Comparison of ENCODE assay signal across 1 cellular context in the genomic region with DNA sequence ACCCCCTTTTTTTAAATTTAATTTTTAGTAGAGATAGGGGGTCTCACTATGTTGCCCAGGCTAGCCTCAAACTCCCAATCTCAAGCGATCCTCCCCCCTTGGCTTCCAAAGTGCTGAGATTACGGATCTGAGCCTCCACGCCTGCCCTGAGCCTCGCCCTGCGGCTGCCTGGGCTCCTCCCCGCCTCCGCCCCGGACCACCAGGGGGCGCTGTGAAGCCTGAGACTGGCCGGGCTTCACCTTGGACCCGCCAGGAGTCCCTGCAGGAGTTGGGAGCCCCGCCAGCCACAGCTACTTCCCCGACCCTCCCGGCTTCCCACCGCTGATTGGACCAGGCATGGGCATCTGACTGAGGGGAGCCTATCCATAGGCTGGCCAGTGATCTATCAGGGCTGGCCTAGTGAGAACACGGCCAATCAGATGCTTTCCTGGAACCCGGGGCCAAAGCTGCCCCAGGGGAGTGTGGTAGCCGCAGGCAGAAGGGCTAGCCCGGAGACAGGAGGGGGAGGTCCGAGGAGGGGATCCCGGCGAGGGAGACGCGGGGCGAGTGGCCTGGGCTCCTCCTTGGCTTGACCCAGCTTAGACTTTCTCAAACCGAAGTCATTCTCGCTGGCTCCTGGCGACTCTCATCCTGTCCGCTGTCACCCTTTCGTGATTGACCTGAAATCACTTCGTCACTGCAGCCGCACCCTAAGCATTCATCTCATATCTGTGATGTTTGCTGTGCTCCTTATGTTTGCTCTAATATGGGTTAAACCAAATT.
A peak's percentile ranks its signal among the peaks of the same experiment; 100 is the strongest.
TF ChIP-seq lines count a peak whose summit lies in the region.

No MANE protein-coding gene starts in this region.

TF ChIP-seq in A549, 52 proteins besides CTCF, POLR2A, EP300 and RAD21 (continued from another document):
- TF ChIP-seq, protein P1, sequence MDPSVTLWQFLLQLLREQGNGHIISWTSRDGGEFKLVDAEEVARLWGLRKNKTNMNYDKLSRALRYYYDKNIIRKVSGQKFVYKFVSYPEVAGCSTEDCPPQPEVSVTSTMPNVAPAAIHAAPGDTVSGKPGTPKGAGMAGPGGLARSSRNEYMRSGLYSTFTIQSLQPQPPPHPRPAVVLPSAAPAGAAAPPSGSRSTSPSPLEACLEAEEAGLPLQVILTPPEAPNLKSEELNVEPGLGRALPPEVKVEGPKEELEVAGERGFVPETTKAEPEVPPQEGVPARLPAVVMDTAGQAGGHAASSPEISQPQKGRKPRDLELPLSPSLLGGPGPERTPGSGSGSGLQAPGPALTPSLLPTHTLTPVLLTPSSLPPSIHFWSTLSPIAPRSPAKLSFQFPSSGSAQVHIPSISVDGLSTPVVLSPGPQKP (IDR thresholded peaks at IDR 0.05; ENCODE audit: low read depth, low read length) = no peak
- TF ChIP-seq MAFK (IDR thresholded peaks at IDR 0.05; ENCODE audit: partially characterized antibody) = peak; percentile 12
- TF ChIP-seq CHD2 (IDR thresholded peaks at IDR 0.05; ENCODE audit: low read length, partially characterized antibody) = no peak
- no peak for TF ChIP-seq BHLHE40 (IDR thresholded peaks at IDR 0.05; ENCODE audit: low read depth, low read length)
- no peak for TF ChIP-seq SREBF2 (IDR thresholded peaks at IDR 0.05)
- TF ChIP-seq RNF2 (IDR thresholded peaks at IDR 0.05; ENCODE audit: borderline replicate concordance, low read depth) = no peak
- TF ChIP-seq FOSB (CRISPR knock-in tag; IDR thresholded peaks at IDR 0.05) = no peak
- TF ChIP-seq MYC (IDR thresholded peaks at IDR 0.05; ENCODE audit: borderline replicate concordance, low read length) = peak; percentile 26; the same call in 1 of the 2 replicates
- TF ChIP-seq, protein P2, sequence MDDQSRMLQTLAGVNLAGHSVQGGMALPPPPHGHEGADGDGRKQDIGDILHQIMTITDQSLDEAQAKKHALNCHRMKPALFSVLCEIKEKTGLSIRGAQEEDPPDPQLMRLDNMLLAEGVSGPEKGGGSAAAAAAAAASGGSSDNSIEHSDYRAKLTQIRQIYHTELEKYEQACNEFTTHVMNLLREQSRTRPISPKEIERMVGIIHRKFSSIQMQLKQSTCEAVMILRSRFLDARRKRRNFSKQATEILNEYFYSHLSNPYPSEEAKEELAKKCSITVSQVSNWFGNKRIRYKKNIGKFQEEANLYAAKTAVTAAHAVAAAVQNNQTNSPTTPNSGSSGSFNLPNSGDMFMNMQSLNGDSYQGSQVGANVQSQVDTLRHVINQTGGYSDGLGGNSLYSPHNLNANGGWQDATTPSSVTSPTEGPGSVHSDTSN (IDR thresholded peaks at IDR 0.05) = peak; percentile 24; the same call in 1 of the 2 replicates
- TF ChIP-seq TFCP2L1 (CRISPR knock-in tag; IDR thresholded peaks at IDR 0.05) = 0 out of 2 replicates have a peak, but pooled peaks have one; percentile 59
TF ChIP-seq in A549: peak in this region for 11.
